Comparison of ENCODE assay signal across 1 cellular context in the genomic region with DNA sequence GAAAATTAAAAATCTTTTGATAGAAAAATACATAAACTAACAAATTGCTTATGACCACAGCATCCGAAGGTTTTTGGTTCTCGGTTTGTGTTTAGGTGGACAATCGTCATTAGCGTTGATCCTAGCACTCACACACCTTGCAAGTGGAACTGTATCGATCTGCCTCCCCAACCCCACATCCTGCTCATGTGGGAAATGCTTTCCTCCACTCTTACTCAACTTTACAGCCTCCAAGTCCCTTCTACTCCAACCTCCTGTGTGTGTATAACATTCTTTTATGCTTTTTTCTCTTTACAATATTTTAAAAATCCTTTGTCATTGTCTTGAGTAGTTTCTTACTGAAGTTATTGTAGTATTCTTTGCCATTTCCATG.
TF ChIP-seq lines count a peak whose summit lies in the region.

No MANE protein-coding gene starts in this region.

TF ChIP-seq in GM12878, 131 proteins besides CTCF, POLR2A, EP300 and RAD21 (continued from another document):
- TF ChIP-seq SIN3A (IDR thresholded peaks at IDR 0.05; ENCODE audit: low read depth, low read length) (no peak), SREBF2 (IDR thresholded peaks at IDR 0.05; ENCODE audit: low read length) (no peak), TBL1XR1 (IDR thresholded peaks at IDR 0.05; ENCODE audit: low read depth, low read length) (no peak)
- TF ChIP-seq, protein P1, sequence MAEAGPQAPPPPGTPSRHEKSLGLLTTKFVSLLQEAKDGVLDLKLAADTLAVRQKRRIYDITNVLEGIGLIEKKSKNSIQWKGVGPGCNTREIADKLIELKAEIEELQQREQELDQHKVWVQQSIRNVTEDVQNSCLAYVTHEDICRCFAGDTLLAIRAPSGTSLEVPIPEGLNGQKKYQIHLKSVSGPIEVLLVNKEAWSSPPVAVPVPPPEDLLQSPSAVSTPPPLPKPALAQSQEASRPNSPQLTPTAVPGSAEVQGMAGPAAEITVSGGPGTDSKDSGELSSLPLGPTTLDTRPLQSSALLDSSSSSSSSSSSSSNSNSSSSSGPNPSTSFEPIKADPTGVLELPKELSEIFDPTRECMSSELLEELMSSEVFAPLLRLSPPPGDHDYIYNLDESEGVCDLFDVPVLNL (IDR thresholded peaks at IDR 0.05; ENCODE audit: low read depth, low read length) = no peak
- TF ChIP-seq, protein P2, sequence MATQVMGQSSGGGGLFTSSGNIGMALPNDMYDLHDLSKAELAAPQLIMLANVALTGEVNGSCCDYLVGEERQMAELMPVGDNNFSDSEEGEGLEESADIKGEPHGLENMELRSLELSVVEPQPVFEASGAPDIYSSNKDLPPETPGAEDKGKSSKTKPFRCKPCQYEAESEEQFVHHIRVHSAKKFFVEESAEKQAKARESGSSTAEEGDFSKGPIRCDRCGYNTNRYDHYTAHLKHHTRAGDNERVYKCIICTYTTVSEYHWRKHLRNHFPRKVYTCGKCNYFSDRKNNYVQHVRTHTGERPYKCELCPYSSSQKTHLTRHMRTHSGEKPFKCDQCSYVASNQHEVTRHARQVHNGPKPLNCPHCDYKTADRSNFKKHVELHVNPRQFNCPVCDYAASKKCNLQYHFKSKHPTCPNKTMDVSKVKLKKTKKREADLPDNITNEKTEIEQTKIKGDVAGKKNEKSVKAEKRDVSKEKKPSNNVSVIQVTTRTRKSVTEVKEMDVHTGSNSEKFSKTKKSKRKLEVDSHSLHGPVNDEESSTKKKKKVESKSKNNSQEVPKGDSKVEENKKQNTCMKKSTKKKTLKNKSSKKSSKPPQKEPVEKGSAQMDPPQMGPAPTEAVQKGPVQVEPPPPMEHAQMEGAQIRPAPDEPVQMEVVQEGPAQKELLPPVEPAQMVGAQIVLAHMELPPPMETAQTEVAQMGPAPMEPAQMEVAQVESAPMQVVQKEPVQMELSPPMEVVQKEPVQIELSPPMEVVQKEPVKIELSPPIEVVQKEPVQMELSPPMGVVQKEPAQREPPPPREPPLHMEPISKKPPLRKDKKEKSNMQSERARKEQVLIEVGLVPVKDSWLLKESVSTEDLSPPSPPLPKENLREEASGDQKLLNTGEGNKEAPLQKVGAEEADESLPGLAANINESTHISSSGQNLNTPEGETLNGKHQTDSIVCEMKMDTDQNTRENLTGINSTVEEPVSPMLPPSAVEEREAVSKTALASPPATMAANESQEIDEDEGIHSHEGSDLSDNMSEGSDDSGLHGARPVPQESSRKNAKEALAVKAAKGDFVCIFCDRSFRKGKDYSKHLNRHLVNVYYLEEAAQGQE (IDR thresholded peaks at IDR 0.05; ENCODE audit: low read depth, low read length) = no peak
- TF ChIP-seq, protein P3, sequence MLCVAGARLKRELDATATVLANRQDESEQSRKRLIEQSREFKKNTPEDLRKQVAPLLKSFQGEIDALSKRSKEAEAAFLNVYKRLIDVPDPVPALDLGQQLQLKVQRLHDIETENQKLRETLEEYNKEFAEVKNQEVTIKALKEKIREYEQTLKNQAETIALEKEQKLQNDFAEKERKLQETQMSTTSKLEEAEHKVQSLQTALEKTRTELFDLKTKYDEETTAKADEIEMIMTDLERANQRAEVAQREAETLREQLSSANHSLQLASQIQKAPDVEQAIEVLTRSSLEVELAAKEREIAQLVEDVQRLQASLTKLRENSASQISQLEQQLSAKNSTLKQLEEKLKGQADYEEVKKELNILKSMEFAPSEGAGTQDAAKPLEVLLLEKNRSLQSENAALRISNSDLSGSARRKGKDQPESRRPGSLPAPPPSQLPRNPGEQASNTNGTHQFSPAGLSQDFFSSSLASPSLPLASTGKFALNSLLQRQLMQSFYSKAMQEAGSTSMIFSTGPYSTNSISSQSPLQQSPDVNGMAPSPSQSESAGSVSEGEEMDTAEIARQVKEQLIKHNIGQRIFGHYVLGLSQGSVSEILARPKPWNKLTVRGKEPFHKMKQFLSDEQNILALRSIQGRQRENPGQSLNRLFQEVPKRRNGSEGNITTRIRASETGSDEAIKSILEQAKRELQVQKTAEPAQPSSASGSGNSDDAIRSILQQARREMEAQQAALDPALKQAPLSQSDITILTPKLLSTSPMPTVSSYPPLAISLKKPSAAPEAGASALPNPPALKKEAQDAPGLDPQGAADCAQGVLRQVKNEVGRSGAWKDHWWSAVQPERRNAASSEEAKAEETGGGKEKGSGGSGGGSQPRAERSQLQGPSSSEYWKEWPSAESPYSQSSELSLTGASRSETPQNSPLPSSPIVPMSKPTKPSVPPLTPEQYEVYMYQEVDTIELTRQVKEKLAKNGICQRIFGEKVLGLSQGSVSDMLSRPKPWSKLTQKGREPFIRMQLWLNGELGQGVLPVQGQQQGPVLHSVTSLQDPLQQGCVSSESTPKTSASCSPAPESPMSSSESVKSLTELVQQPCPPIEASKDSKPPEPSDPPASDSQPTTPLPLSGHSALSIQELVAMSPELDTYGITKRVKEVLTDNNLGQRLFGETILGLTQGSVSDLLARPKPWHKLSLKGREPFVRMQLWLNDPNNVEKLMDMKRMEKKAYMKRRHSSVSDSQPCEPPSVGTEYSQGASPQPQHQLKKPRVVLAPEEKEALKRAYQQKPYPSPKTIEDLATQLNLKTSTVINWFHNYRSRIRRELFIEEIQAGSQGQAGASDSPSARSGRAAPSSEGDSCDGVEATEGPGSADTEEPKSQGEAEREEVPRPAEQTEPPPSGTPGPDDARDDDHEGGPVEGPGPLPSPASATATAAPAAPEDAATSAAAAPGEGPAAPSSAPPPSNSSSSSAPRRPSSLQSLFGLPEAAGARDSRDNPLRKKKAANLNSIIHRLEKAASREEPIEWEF (IDR thresholded peaks at IDR 0.05; ENCODE audit: insufficient replicate concordance, low read depth, low read length) = no peak
